28 cellular contexts compared by ENCODE assay signal in genomic region chr5:4082966-4083564, GRCh38.
"Had no signal": no experiment of that assay in that cellular context is flagged by ENCODE, and none has a peak within 500 bp of the region (broad histone marks: within the 10 kb centered on the region; RNA-seq: fewer than 3 reads in every experiment).

No MANE protein-coding gene starts in this region.

- DNase-seq: activated CD4-positive, alpha-beta T cell treated with anti-CD3 and anti-CD28 coated beads for 36 hours; activated CD4-positive, CD25-positive, alpha-beta regulatory T cell; activated naive CD4-positive, alpha-beta T cell treated with Interleukin-2 at 50 U/mL for 16 hours; activated naive CD8-positive, alpha-beta T cell treated with anti-CD3 and anti-CD28 coated beads for 36 hours; activated T-cell treated with anti-CD3 and anti-CD28 coated beads for 4 hours; activated T-cell treated with anti-CD3 and anti-CD28 coated beads, Interleukin-2, amount 50 U/mL, for 72 hours; adrenal gland; cerebellar nuclear complex; colonic mucosa; effector CD8-positive, alpha-beta T cell; erythroblast; gastrocnemius medialis; glutamatergic neuron; islet precursor cell; left cardiac atrium; right cardiac atrium; stimulated activated CD4-positive, alpha-beta T cell treated with anti-CD3 and anti-CD28 coated beads, Interleukin-15, amount 100 ng/mL, for 24 hours; stimulated activated CD4-positive, alpha-beta T cell treated with anti-CD3 and anti-CD28 coated beads, Interleukin-2, amount 100 ng/mL, for 24 hours; stimulated activated naive B cell treated with anti-CD40 and anti-IgM and Interleukin-4, amounts not matched to agents 10 μg/mL and 1 μg/mL and 100 μg/mL, for 72 hours; stomach; T-helper 1 cell; thyroid gland; upper lobe of right lung had no signal

- H3K27me3 Mint-ChIP-seq: activated CD4-positive, alpha-beta T cell treated with anti-CD3 and anti-CD28 coated beads for 36 hours; activated naive CD8-positive, alpha-beta T cell treated with anti-CD3 and anti-CD28 coated beads for 36 hours; memory B cell; natural killer cell treated with Interleukin-12 subunit alpha and Interleukin-12 subunit beta and Interleukin-15 and Interleukin-18, amount 100 ng/mL, for 72 hours; stimulated activated naive B cell treated with anti-CD40 and anti-IgM and Interleukin-4, amounts not matched to agents 10 μg/mL and 1 μg/mL and 100 μg/mL, for 72 hours had no signal

- ATAC-seq: activated CD4-positive, alpha-beta T cell treated with anti-CD3 and anti-CD28 coated beads for 36 hours; activated T-cell treated with anti-CD3 and anti-CD28 coated beads, Interleukin-2, amount 50 U/mL, for 72 hours; gastrocnemius medialis; left cardiac atrium; natural killer cell treated with Interleukin-12 subunit alpha and Interleukin-12 subunit beta and Interleukin-15 and Interleukin-18, amount 100 ng/mL, for 72 hours; right cardiac atrium; stimulated activated naive B cell treated with anti-CD40 and anti-IgM and Interleukin-4, amounts not matched to agents 10 μg/mL and 1 μg/mL and 100 μg/mL, for 72 hours; upper lobe of right lung had no signal

- H3K27me3 ChIP-seq: adrenal gland, ascending aorta, cardiac muscle cell, colonic mucosa, gastrocnemius medialis, stomach, thyroid gland, upper lobe of right lung had no signal

- H3K4me3 ChIP-seq: adrenal gland, ascending aorta, cardiac muscle cell, colonic mucosa, gastrocnemius medialis, stomach, thyroid gland, upper lobe of right lung had no signal

- H3K4me3 Mint-ChIP-seq: activated CD4-positive, alpha-beta T cell treated with anti-CD3 and anti-CD28 coated beads for 36 hours; activated naive CD8-positive, alpha-beta T cell treated with anti-CD3 and anti-CD28 coated beads for 36 hours; activated T-cell treated with anti-CD3 and anti-CD28 coated beads, Interleukin-2, amount 50 U/mL, for 72 hours; memory B cell; natural killer cell treated with Interleukin-12 subunit alpha and Interleukin-12 subunit beta and Interleukin-15 and Interleukin-18, amount 100 ng/mL, for 72 hours; stimulated activated naive B cell treated with anti-CD40 and anti-IgM and Interleukin-4, amounts not matched to agents 10 μg/mL and 1 μg/mL and 100 μg/mL, for 72 hours; T-helper 2 cell treated with Interferon-gamma antibody and Interleukin-4, amounts not matched to agents 5 μg/mL and 100 μg/mL, for 36 hours had no signal

- H3K4me1 Mint-ChIP-seq: activated CD4-positive, alpha-beta T cell treated with anti-CD3 and anti-CD28 coated beads for 36 hours; activated naive CD8-positive, alpha-beta T cell treated with anti-CD3 and anti-CD28 coated beads for 36 hours; memory B cell; stimulated activated naive B cell treated with anti-CD40 and anti-IgM and Interleukin-4, amounts not matched to agents 10 μg/mL and 1 μg/mL and 100 μg/mL, for 72 hours had no signal

- H3K9me3 ChIP-seq: adrenal gland, ascending aorta, colonic mucosa, gastrocnemius medialis, thyroid gland, upper lobe of right lung had no signal

- H3K27ac ChIP-seq: adrenal gland, ascending aorta, cardiac muscle cell, colonic mucosa, gastrocnemius medialis, stomach, thyroid gland, upper lobe of right lung had no signal

- H3K36me3 ChIP-seq: adrenal gland, ascending aorta, cardiac muscle cell, colonic mucosa, gastrocnemius medialis, stomach, thyroid gland, upper lobe of right lung had no signal

- H3K4me1 ChIP-seq: adrenal gland, ascending aorta, colonic mucosa, gastrocnemius medialis, stomach, thyroid gland, upper lobe of right lung had no signal

- H3K27ac Mint-ChIP-seq: activated CD4-positive, alpha-beta T cell treated with anti-CD3 and anti-CD28 coated beads for 36 hours; activated naive CD8-positive, alpha-beta T cell treated with anti-CD3 and anti-CD28 coated beads for 36 hours; activated T-cell treated with anti-CD3 and anti-CD28 coated beads, Interleukin-2, amount 50 U/mL, for 72 hours; memory B cell; natural killer cell treated with Interleukin-12 subunit alpha and Interleukin-12 subunit beta and Interleukin-15 and Interleukin-18, amount 100 ng/mL, for 72 hours; stimulated activated naive B cell treated with anti-CD40 and anti-IgM and Interleukin-4, amounts not matched to agents 10 μg/mL and 1 μg/mL and 100 μg/mL, for 72 hours; T-helper 2 cell treated with Interferon-gamma antibody and Interleukin-4, amounts not matched to agents 5 μg/mL and 100 μg/mL, for 36 hours had no signal

- H3K36me3 Mint-ChIP-seq: activated naive CD8-positive, alpha-beta T cell treated with anti-CD3 and anti-CD28 coated beads for 36 hours; memory B cell; stimulated activated naive B cell treated with anti-CD40 and anti-IgM and Interleukin-4, amounts not matched to agents 10 μg/mL and 1 μg/mL and 100 μg/mL, for 72 hours had no signal
